In the genomic region with DNA sequence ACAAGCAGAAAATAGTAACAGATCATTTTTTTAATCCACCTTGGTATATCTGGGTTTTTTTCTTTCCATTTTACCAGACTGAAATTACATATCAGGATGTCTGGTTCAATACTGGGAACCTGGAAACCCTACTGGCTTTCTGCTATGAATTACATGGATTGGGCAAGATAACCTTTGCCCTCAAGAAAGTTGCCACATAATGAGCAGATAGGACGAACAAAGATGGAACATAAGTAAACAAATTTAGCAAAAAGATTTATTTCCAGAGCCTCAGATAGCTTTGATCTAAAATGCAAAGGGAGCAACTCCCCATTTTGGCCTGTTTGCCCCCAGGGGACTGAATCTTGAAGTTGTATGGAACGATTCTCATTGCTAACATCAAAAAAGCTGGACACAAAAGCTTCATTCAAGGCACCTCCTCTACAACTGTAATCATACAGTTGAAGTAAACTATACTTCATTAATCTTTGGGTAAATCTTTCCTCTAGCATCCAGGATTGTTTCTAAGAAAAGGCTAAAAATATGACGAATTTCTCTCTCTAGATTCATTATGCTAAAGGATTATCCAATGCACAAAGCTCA, we compare ENCODE assay signal across 1 cellular context.
TF ChIP-seq lines count a peak whose summit lies in the region.

No MANE protein-coding gene starts in this region.

TF ChIP-seq in IMR-90, 13 proteins besides CTCF, POLR2A, EP300 and RAD21 (continued from another document):
- TF ChIP-seq, protein P1, sequence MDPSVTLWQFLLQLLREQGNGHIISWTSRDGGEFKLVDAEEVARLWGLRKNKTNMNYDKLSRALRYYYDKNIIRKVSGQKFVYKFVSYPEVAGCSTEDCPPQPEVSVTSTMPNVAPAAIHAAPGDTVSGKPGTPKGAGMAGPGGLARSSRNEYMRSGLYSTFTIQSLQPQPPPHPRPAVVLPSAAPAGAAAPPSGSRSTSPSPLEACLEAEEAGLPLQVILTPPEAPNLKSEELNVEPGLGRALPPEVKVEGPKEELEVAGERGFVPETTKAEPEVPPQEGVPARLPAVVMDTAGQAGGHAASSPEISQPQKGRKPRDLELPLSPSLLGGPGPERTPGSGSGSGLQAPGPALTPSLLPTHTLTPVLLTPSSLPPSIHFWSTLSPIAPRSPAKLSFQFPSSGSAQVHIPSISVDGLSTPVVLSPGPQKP (IDR thresholded peaks at IDR 0.05; ENCODE audit: borderline replicate concordance, low read depth, low read length): no peak
TF ChIP-seq in IMR-90: peak in this region for 0.
